In the genomic region with DNA sequence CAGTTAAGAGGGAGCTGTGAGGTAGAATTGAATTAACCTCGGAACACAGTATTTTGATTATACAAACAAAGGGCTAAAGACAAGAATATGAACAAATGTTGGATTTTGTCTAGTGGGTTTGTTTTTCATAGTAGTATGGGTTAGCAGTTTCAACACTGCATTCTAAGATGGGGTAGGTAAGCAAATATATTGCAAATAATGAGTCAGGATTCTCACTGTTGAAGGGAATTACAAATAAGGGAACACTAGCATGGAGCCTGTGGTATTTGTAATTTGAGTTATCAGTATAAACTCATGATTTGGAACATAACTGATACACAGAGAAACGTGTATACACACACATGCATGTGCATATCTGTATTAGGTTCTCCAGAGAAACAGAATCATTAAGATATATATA, we compare ENCODE assay signal across 20 cellular contexts. TPM values are rescaled to one million over a fixed set of nuclear protein-coding genes. Genes with fewer than 3 reads are reported as not detected.
A peak's percentile ranks its signal among the peaks of the same experiment; 100 is the strongest.
DNase-seq lines count a peak whose midpoint lies in the region; ATAC-seq and TF ChIP-seq lines count a peak whose summit lies in the region.
"Had no signal": no experiment of that assay in that cellular context is flagged by ENCODE, and none has a peak within 500 bp of the region (broad histone marks: within the 10 kb centered on the region; RNA-seq: fewer than 3 reads in every experiment).

No MANE protein-coding gene starts in this region.

- no peaks in the 10 kb centered on the region for H3K4me1 ChIP-seq in BE2C
- H3K4me1 ChIP-seq: SJCRH30 had no signal

- no peaks in the 10 kb centered on the region for H3K27me3 ChIP-seq in BE2C
- H3K27me3 ChIP-seq: SJCRH30 had no signal

- no peak overlapping the region for H3K4me3 ChIP-seq in choroid plexus epithelial cell (ENCODE audit: low read depth, low read length)
- no peak overlapping the region for H3K4me3 ChIP-seq in foreskin fibroblast (ENCODE audit: low read depth in 1 of 2, low read length in 2 of 2)
- no peak overlapping the region for H3K4me3 ChIP-seq in BE2C (ENCODE audit: low read depth, low read length)
- H3K4me3 ChIP-seq: SJCRH30 had no signal

- DNase-seq in ELR (ENCODE audit: low read depth) (peak; percentile 9), NCI-H526 (lab: John Stamatoyannopoulos, UW) (peak; percentile 57 to 68), choroid plexus epithelial cell (ENCODE audit: low read depth) (peak; percentile 32), foreskin fibroblast (peak; percentile 28 to 47), BE2C (no peak), NCI-H82 (lab: John Stamatoyannopoulos, UW) (no peak)
- no peak for DNase-seq in activated naive CD4-positive, alpha-beta T cell treated with Interleukin-2 at 50 U/mL for 16 hours
- DNase-seq: AML-193; CD8-positive, alpha-beta memory T cell; EL; H7; HFFc6; KBM-7; NCI-H1105; NCI-H146; NCI-H2029; NCI-H2227 treated with DMSO at 0.1 percent for 48 hours; NCI-H510A treated with DMSO at 0.1 percent for 48 hours; SJCRH30 had no signal

- H3K36me3 ChIP-seq in BE2C = no peaks in the 10 kb centered on the region
- H3K36me3 ChIP-seq: SJCRH30 had no signal

- TF ChIP-seq CTCF in choroid plexus epithelial cell (conservative IDR thresholded peaks at IDR 0.05; ENCODE audit: low read depth, low read length) (no peak), foreskin fibroblast (IDR thresholded peaks at IDR 0.05; ENCODE audit: low read depth, low read length) (no peak), BE2C (IDR thresholded peaks at IDR 0.05; ENCODE audit: low read depth, low read length) (no peak)

- no peaks in the 10 kb centered on the region for H3K9me3 ChIP-seq in BE2C
- H3K9me3 ChIP-seq: SJCRH30 had no signal

- ATAC-seq in GM19328 (IDR thresholded peaks at IDR 0.05; ENCODE audit: unreplicated experiment) = no peak

RNA-seq across cellular contexts. Expression of a gene that starts 44.5 kb away (rescaled TPM):
- 12.9 TPM for polyA plus RNA-seq in BE2C (2012; ENCODE audit: insufficient read depth, insufficient read length, low read depth)

Comparison
In these comparisons a context has a peak if more than half of its experiments do, and no peak if none do; other contexts are left out.
1. DNase-seq: peak in ELR (single experiment), NCI-H526 (2 of 2), choroid plexus epithelial cell (single experiment) and foreskin fibroblast (2 of 2); none in BE2C (single experiment), activated naive CD4-positive, alpha-beta T cell treated with Interleukin-2 at 50 U/mL for 16 hours (single experiment) and NCI-H82 (single experiment).